ENCODE assay signal across 19 cellular contexts in genomic region chr5:10661401-10661800, GRCh38.
"Had no signal": no experiment of that assay in that cellular context is flagged by ENCODE, and none has a peak within 500 bp of the region (broad histone marks: within the 10 kb centered on the region; RNA-seq: fewer than 3 reads in every experiment).

No MANE protein-coding gene starts in this region.

- DNase-seq: IMR-90, Karpas-422, KG1, MG63, NCI-H1092, NCI-H1436, NCI-H187, NCI-H2029, NCI-H2081 treated with DMSO at 0.1 percent for 48 hours, NCI-H2171, NCI-H226, NCI-H446, NCI-H510A, NCI-H524 treated with DMSO at 0.1 percent for 48 hours, NCI-H69, NCI-H774, Right ventricle myocardium superior, RPMI8226, SIG-M5 had no signal
